8 cellular contexts compared by ENCODE assay signal in the genomic region with DNA sequence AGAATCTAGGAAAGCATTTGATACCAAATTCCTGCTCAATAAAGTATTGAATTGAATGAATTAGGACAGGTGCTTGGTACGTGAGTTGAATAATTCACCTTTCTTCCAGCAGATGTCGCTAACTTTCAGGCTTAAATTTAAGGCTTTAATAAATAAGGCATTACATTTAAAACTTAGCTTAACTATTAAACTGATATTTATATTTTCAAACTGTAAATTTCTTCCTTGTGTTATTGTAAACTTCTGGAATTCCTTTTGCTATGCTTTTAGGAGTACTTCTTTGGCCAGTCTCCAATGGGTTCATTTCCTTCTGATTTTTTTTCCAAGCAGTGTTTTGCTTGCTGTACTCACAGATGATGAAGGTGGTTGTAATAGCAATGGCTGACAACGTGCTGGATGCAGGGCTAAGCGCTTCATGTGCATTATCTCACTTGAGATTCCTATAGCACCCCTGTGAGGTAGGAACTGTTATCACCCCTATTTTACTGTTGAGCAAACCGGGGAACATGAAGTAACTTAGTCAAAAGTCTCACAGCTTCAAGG.
DNase-seq lines count a peak whose midpoint lies in the region; ATAC-seq and TF ChIP-seq lines count a peak whose summit lies in the region.

No MANE protein-coding gene starts in this region.

- intact Hi-C loops in Right ventricle myocardium inferior (cut with DNase I), result loop anchor here (10.0 kb wide), 1 partner anchor 761 kb away; no protein-coding TSS in a partner anchor

- H3K27me3 Mint-ChIP-seq in central memory CD8-positive, alpha-beta T cell, result peaks cover 9% of the 10 kb centered on the region

- H3K27ac ChIP-seq in cardiac muscle cell (no peak overlapping the region), OCI-LY3 (ENCODE audit: low read length) (no peak overlapping the region), liver (ENCODE audit: low read depth in 1 of 2, low read length in 2 of 2) (no peak overlapping the region)

- H3K9ac ChIP-seq in OCI-LY3 (ENCODE audit: low read length) (no peak overlapping the region), liver (ENCODE audit: low read depth in 1 of 2, low read length in 2 of 2) (no peak overlapping the region)

- H3K4me1 Mint-ChIP-seq in central memory CD8-positive, alpha-beta T cell, result no peaks in the 10 kb centered on the region

- DNase-seq in cardiac muscle cell (ENCODE audit: low read depth in 1 of 2, low spot score in 1 of 2), result peak; percentile 65 to 92
- no peak for DNase-seq in Right ventricle myocardium inferior (ENCODE audit: missing footprints)
- peak; percentile 61 for DNase-seq in HuH-7 (ENCODE audit: low spot score)
- peak in 1 of 2 donors; percentile 21 for DNase-seq in central memory CD8-positive, alpha-beta T cell (ENCODE audit: low spot score in 2 of 2)

- no peaks in the 10 kb centered on the region for H3K36me3 Mint-ChIP-seq in central memory CD8-positive, alpha-beta T cell (ENCODE audit: insufficient read depth)

- no peaks in the 10 kb centered on the region for H3K9me3 Mint-ChIP-seq in central memory CD8-positive, alpha-beta T cell

- peak; percentile 44 for TF ChIP-seq CTCF in cardiac muscle cell (IDR thresholded peaks at IDR 0.05; ENCODE audit: low read depth, low read length)
- peak; percentile 50 for TF ChIP-seq CTCF in OCI-LY3 (IDR thresholded peaks at IDR 0.05; ENCODE audit: low read depth, low read length)
- peak; percentile 73 for TF ChIP-seq CTCF in liver (IDR thresholded peaks at IDR 0.05; ENCODE audit: low read depth, low read length, missing input control)

- WGBS in liver, result 12% methylated on average over 5 of the region's 5 CpGs

- H3K27me3 ChIP-seq in cardiac muscle cell, result no peaks in the 10 kb centered on the region
- H3K27me3 ChIP-seq in OCI-LY3 (ENCODE audit: low read depth, low read length), result no peaks in the 10 kb centered on the region
- no peaks in the 10 kb centered on the region for H3K27me3 ChIP-seq in liver (ENCODE audit: control insufficient read depth in 4 of 4, insufficient read depth in 4 of 4, low read length in 3 of 4)

- ATAC-seq in Right ventricle myocardium inferior (no peak), HG03280 (IDR thresholded peaks at IDR 0.05; ENCODE audit: unreplicated experiment) (no peak), GM21423 (IDR thresholded peaks at IDR 0.05; ENCODE audit: unreplicated experiment) (no peak)
- peak; percentile 95 for ATAC-seq in central memory CD8-positive, alpha-beta T cell (replicated peaks; ENCODE audit: extremely low read depth, poor library complexity, severe bottlenecking)

- H3K4me2 ChIP-seq in OCI-LY3 (ENCODE audit: low read length), result peak overlapping the region; percentile 63

- peak overlapping the region; percentile 87 for H2AFZ ChIP-seq in OCI-LY3 (ENCODE audit: low read depth, low read length)

- H3K4me1 ChIP-seq in cardiac muscle cell (ENCODE audit: low read depth) (no peaks in the 10 kb centered on the region), OCI-LY3 (ENCODE audit: low read length) (0 out of 2 replicates have a peak, but pooled peaks cover 2% of the 10 kb centered on the region), liver (ENCODE audit: control insufficient read depth in 4 of 4, insufficient read depth in 4 of 4, low read length in 3 of 4) (no peaks in the 10 kb centered on the region)

- H3K36me3 ChIP-seq in cardiac muscle cell, result no peaks in the 10 kb centered on the region
- no peaks in the 10 kb centered on the region for H3K36me3 ChIP-seq in OCI-LY3 (replicated peaks; ENCODE audit: low read depth, low read length)
- H3K36me3 ChIP-seq in liver (ENCODE audit: control insufficient read depth in 4 of 4, insufficient read depth in 3 of 4, low read depth in 1 of 4, low read length in 3 of 4), result no peaks in the 10 kb centered on the region

- H3K4me3 ChIP-seq in cardiac muscle cell, result no peak overlapping the region
- H3K4me3 ChIP-seq in OCI-LY3 (ENCODE audit: low read length), result peak overlapping the region; percentile 58
- H3K4me3 ChIP-seq in liver (ENCODE audit: low read depth in 1 of 3, low read length in 3 of 3), result no peak overlapping the region

- no peak overlapping the region for H3K4me3 Mint-ChIP-seq in central memory CD8-positive, alpha-beta T cell

- no peaks in the 10 kb centered on the region for H4K20me1 ChIP-seq in OCI-LY3 (ENCODE audit: insufficient read depth, low read length)

- H3K9me3 ChIP-seq in cardiac muscle cell (ENCODE audit: low read depth), result no peaks in the 10 kb centered on the region
- no peaks in the 10 kb centered on the region for H3K9me3 ChIP-seq in OCI-LY3 (ENCODE audit: insufficient read depth, low read length)
- no peaks in the 10 kb centered on the region for H3K9me3 ChIP-seq in liver (ENCODE audit: control insufficient read depth in 4 of 4, low read length in 3 of 4)

- H3K79me2 ChIP-seq in OCI-LY3 (ENCODE audit: low read length), result no peaks in the 10 kb centered on the region

- peak; percentile 82 to 84 for TF ChIP-seq RAD21 in liver (IDR thresholded peaks at IDR 0.05)

- no peak overlapping the region for H3K27ac Mint-ChIP-seq in central memory CD8-positive, alpha-beta T cell (ENCODE audit: low read depth)

TF ChIP-seq in liver, 16 proteins besides CTCF, POLR2A, EP300 and RAD21:
- TF ChIP-seq MAX (IDR thresholded peaks at IDR 0.05) (no peak), EGR1 (IDR thresholded peaks at IDR 0.05; ENCODE audit: low read depth in 2 of 2) (no peak), YY1 (IDR thresholded peaks at IDR 0.05) (peak; percentile 71)
- TF ChIP-seq, protein P1, sequence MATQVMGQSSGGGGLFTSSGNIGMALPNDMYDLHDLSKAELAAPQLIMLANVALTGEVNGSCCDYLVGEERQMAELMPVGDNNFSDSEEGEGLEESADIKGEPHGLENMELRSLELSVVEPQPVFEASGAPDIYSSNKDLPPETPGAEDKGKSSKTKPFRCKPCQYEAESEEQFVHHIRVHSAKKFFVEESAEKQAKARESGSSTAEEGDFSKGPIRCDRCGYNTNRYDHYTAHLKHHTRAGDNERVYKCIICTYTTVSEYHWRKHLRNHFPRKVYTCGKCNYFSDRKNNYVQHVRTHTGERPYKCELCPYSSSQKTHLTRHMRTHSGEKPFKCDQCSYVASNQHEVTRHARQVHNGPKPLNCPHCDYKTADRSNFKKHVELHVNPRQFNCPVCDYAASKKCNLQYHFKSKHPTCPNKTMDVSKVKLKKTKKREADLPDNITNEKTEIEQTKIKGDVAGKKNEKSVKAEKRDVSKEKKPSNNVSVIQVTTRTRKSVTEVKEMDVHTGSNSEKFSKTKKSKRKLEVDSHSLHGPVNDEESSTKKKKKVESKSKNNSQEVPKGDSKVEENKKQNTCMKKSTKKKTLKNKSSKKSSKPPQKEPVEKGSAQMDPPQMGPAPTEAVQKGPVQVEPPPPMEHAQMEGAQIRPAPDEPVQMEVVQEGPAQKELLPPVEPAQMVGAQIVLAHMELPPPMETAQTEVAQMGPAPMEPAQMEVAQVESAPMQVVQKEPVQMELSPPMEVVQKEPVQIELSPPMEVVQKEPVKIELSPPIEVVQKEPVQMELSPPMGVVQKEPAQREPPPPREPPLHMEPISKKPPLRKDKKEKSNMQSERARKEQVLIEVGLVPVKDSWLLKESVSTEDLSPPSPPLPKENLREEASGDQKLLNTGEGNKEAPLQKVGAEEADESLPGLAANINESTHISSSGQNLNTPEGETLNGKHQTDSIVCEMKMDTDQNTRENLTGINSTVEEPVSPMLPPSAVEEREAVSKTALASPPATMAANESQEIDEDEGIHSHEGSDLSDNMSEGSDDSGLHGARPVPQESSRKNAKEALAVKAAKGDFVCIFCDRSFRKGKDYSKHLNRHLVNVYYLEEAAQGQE (IDR thresholded peaks at IDR 0.05), result no peak
